1 cellular context compared by ENCODE assay signal in genomic region chr3:123730816-123731215, GRCh38.
TF ChIP-seq lines count a peak whose summit lies in the region.

No MANE protein-coding gene starts in this region.

TF ChIP-seq in IMR-90, 13 proteins besides CTCF, POLR2A, EP300 and RAD21 (continued from another document):
- no peak for TF ChIP-seq RFX5 (IDR thresholded peaks at IDR 0.05; ENCODE audit: low read depth, low read length)
- no peak for TF ChIP-seq BHLHE40 (IDR thresholded peaks at IDR 0.05; ENCODE audit: low read depth, low read length)
- no peak for TF ChIP-seq USF2 (IDR thresholded peaks at IDR 0.05; ENCODE audit: low read depth, low read length)
- TF ChIP-seq CHD1 (IDR thresholded peaks at IDR 0.05; ENCODE audit: low read depth, low read length): no peak
- no peak for TF ChIP-seq SMC3 (IDR thresholded peaks at IDR 0.05; ENCODE audit: low read depth, low read length)
- no peak for TF ChIP-seq FOS (IDR thresholded peaks at IDR 0.05; ENCODE audit: low read depth, low read length)
- no peak for TF ChIP-seq MAZ (IDR thresholded peaks at IDR 0.05; ENCODE audit: borderline replicate concordance, low read depth, low read length)
- no peak for TF ChIP-seq NFE2L2 (IDR thresholded peaks at IDR 0.05; ENCODE audit: low read depth, low read length)
